In the genomic region with DNA sequence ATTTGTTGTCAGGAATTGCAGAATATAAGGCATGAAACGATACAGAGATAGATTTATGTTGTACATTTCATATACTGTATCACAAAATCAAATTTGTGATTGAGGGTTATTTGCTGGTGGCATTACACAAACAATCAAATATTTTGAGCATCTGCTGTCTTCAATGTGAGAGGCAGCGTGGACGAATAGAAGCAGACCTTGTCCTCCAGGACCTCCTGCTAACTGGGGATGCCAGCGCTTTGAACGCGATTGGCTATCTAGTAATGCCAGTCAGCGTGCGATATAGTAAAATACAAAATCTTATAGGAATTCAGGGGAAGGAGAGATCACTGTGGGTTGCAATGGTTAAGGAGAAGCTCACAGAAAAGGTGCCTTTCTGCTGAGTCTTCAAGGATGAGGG, we compare ENCODE assay signal across 8 cellular contexts. TPM values are rescaled to one million over a fixed set of nuclear protein-coding genes. Genes with fewer than 3 reads are reported as not detected.
A peak's percentile ranks its signal among the peaks of the same experiment; 100 is the strongest.
DNase-seq lines count a peak whose midpoint lies in the region; ATAC-seq and TF ChIP-seq lines count a peak whose summit lies in the region.

No MANE protein-coding gene starts in this region.

- H3K4me1 ChIP-seq in vagina: peaks cover 23% of the 10 kb centered on the region

- peaks cover 11% of the 10 kb centered on the region for H3K27me3 Mint-ChIP-seq in stimulated activated naive CD8-positive, alpha-beta T cell treated with anti-CD3 and anti-CD28 coated beads, Interleukin-15, Interleukin-2, amounts not matched to agents 100 ng/mL and 50 ng/mL, for 24 hours
- peaks cover 45% of the 10 kb centered on the region for H3K27me3 Mint-ChIP-seq in mesothelial cell of epicardium (ENCODE audit: low read depth)

- DNase-seq in stimulated activated naive CD8-positive, alpha-beta T cell treated with anti-CD3 and anti-CD28 coated beads, Interleukin-15, Interleukin-2, amounts not matched to agents 100 U/mL and 50 U/mL, for 24 hours: no peak
- no peak for DNase-seq in brain microvascular endothelial cell
- DNase-seq in mesothelial cell of epicardium (ENCODE audit: low spot score in 2 of 2, unreplicated experiment in 2 of 2): no peak
- no peak for DNase-seq in vagina (ENCODE audit: extremely low spot score in 2 of 2)
- DNase-seq in amniotic stem cell (lab: John Stamatoyannopoulos, UW): no peak
- DNase-seq in LoVo (ENCODE audit: low spot score): no peak

- peaks cover 8% of the 10 kb centered on the region for H3K36me3 ChIP-seq in brain microvascular endothelial cell (replicated peaks)
- H3K36me3 ChIP-seq in vagina: peaks cover 0 to 4% of the 10 kb centered on the region in 2 donors

- ATAC-seq in stimulated activated naive CD8-positive, alpha-beta T cell treated with anti-CD3 and anti-CD28 coated beads, Interleukin-15, Interleukin-2, amounts not matched to agents 100 U/mL and 50 U/mL, for 24 hours: no peak
- no peak for ATAC-seq in HG03469 (IDR thresholded peaks at IDR 0.05; ENCODE audit: unreplicated experiment)

- no peaks in the 10 kb centered on the region for H3K9me3 ChIP-seq in vagina

- peaks cover 26% of the 10 kb centered on the region for H3K4me1 Mint-ChIP-seq in stimulated activated naive CD8-positive, alpha-beta T cell treated with anti-CD3 and anti-CD28 coated beads, Interleukin-15, Interleukin-2, amounts not matched to agents 100 ng/mL and 50 ng/mL, for 24 hours (ENCODE audit: low read depth)
- H3K4me1 Mint-ChIP-seq in mesothelial cell of epicardium: peaks cover 12% of the 10 kb centered on the region

- TF ChIP-seq CTCF in brain microvascular endothelial cell (IDR thresholded peaks at IDR 0.05; ENCODE audit: low read depth, low read length, missing control alignments) (no peak), mesothelial cell of epicardium (IDR thresholded peaks at IDR 0.05; ENCODE audit: unreplicated experiment) (no peak), vagina (IDR thresholded peaks at IDR 0.05) (no peak)

- H3K36me3 Mint-ChIP-seq in stimulated activated naive CD8-positive, alpha-beta T cell treated with anti-CD3 and anti-CD28 coated beads, Interleukin-15, Interleukin-2, amounts not matched to agents 100 ng/mL and 50 ng/mL, for 24 hours (ENCODE audit: low read depth): peaks cover 27% of the 10 kb centered on the region
- peaks cover 6% of the 10 kb centered on the region for H3K36me3 Mint-ChIP-seq in mesothelial cell of epicardium

- TF ChIP-seq POLR2A in vagina (IDR thresholded peaks at IDR 0.05): no peak

- no peak overlapping the region for H3K27ac ChIP-seq in brain microvascular endothelial cell
- peak overlapping the region; percentile 87 for H3K27ac ChIP-seq in vagina

- peak overlapping the region; percentile 82 for H3K4me3 ChIP-seq in brain microvascular endothelial cell (ENCODE audit: low read depth, low read length)
- H3K4me3 ChIP-seq in vagina: peak overlapping the region; percentile 95 to 98

- H3K27me3 ChIP-seq in brain microvascular endothelial cell (replicated peaks) (no peaks in the 10 kb centered on the region), vagina (no peaks in the 10 kb centered on the region)

- peaks cover 12% of the 10 kb centered on the region for H3K9me3 Mint-ChIP-seq in stimulated activated naive CD8-positive, alpha-beta T cell treated with anti-CD3 and anti-CD28 coated beads, Interleukin-15, Interleukin-2, amounts not matched to agents 100 ng/mL and 50 ng/mL, for 24 hours
- H3K9me3 Mint-ChIP-seq in mesothelial cell of epicardium: no peaks in the 10 kb centered on the region

- H3K27ac Mint-ChIP-seq in stimulated activated naive CD8-positive, alpha-beta T cell treated with anti-CD3 and anti-CD28 coated beads, Interleukin-15, Interleukin-2, amounts not matched to agents 100 ng/mL and 50 ng/mL, for 24 hours: peak overlapping the region; percentile 52
- peak overlapping the region; percentile 60 for H3K27ac Mint-ChIP-seq in mesothelial cell of epicardium

- peak overlapping the region; percentile 82 for H3K4me3 Mint-ChIP-seq in stimulated activated naive CD8-positive, alpha-beta T cell treated with anti-CD3 and anti-CD28 coated beads, Interleukin-15, Interleukin-2, amounts not matched to agents 100 ng/mL and 50 ng/mL, for 24 hours
- H3K4me3 Mint-ChIP-seq in mesothelial cell of epicardium: peak overlapping the region; percentile 78

- intact Hi-C loops in vagina (cut with DNase I): no loop called here

- in situ Hi-C loops in brain microvascular endothelial cell (cut with HindIII; ENCODE audit: low pct_ligation_motif_present, low sequenced_read_pairs): no loop called here

RNA-seq across cellular contexts. Expression of gene SNX19, which starts 0.6 kb away (rescaled TPM):
- total RNA-seq in mesothelial cell of epicardium (55.9 to 60.1 TPM (median 56.8 TPM) in 3 replicates), vagina (67.5 TPM)
